In the genomic region with DNA sequence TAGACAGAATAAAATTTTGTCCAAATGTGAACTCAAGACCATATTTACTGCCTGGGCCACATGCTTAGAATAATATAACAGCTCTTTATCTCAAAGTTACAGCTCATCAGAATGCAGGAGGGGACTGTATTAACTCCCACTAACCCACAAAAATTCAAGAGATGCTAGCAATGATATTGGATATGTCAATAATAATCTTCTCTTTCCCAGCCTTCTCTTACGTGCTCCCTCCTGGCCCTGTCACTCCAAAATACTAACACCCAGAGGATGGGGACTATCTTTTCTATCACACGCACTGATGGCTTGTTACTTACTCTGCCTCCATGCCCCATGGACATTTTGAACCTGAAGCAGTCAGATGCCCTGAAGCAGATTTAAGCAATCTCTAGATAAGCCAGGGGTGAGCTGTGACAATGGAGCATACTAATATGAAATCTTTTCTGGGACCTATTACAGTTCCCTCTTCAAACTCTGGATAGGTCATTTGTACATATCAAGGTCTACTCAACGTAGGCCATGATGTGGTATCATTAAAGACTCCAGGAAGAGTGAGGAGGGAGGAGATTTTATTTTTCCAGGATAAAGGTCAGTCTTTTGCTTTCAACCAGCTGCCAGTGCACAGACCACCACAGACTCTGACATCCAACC, we compare ENCODE assay signal across 13 cellular contexts.
DNase-seq lines count a peak whose midpoint lies in the region; ATAC-seq and TF ChIP-seq lines count a peak whose summit lies in the region.
"Had no signal": no experiment of that assay in that cellular context is flagged by ENCODE, and none has a peak within 500 bp of the region (broad histone marks: within the 10 kb centered on the region; RNA-seq: fewer than 3 reads in every experiment).

No MANE protein-coding gene starts in this region.

- no peak overlapping the region for H3K4me3 Mint-ChIP-seq in nephron
- H3K4me3 Mint-ChIP-seq: activated T-helper 1 cell treated with anti-CD3 and anti-CD28 coated beads, Interleukin-12 subunit alpha, Interleukin-12 subunit beta, Interleukin-2, Interleukin-4 antibody, amounts not matched to agents 30 ng/mL and 10 ng/mL and 1 ng/mL, durations not matched to agents 14 hours and 24 hours and 36 hours; central memory CD8-positive, alpha-beta T cell; neural progenitor cell had no signal

- H3K9me3 Mint-ChIP-seq in nephron, result no peaks in the 10 kb centered on the region
- H3K9me3 Mint-ChIP-seq: neural progenitor cell had no signal

- H3K36me3 Mint-ChIP-seq in nephron (ENCODE audit: low read depth), result no peaks in the 10 kb centered on the region
- H3K36me3 Mint-ChIP-seq: neural progenitor cell had no signal

- peaks cover 51% of the 10 kb centered on the region for H3K4me1 Mint-ChIP-seq in nephron
- H3K4me1 Mint-ChIP-seq: central memory CD8-positive, alpha-beta T cell; neural progenitor cell had no signal

- peak overlapping the region; percentile 26 to 72 (median 30) for H3K27ac Mint-ChIP-seq in nephron
- H3K27ac Mint-ChIP-seq: activated T-helper 1 cell treated with anti-CD3 and anti-CD28 coated beads, Interleukin-12 subunit alpha, Interleukin-12 subunit beta, Interleukin-2, Interleukin-4 antibody, amounts not matched to agents 30 ng/mL and 10 ng/mL and 1 ng/mL, durations not matched to agents 14 hours and 24 hours and 36 hours; neural progenitor cell had no signal

- peaks cover 12% of the 10 kb centered on the region for H3K27me3 Mint-ChIP-seq in nephron (ENCODE audit: low read depth)
- H3K27me3 Mint-ChIP-seq: central memory CD8-positive, alpha-beta T cell had no signal

- TF ChIP-seq CTCF in nephron (IDR thresholded peaks at IDR 0.05; ENCODE audit: unreplicated experiment in 3 of 3), result no peak

- ATAC-seq in GM19351 (IDR thresholded peaks at IDR 0.05; ENCODE audit: unreplicated experiment), result peak; percentile 9
- peak; percentile 9 for ATAC-seq in HG02623 (IDR thresholded peaks at IDR 0.05; ENCODE audit: unreplicated experiment)
- peak; percentile 2 for ATAC-seq in HG03457 (IDR thresholded peaks at IDR 0.05; ENCODE audit: unreplicated experiment)

- DNase-seq in effector CD4-positive, alpha-beta T cell, result no peak
- no peak for DNase-seq in stimulated activated CD8-positive, alpha-beta memory T cell treated with anti-CD3 and anti-CD28 coated beads, Interleukin-4, amount 100 ng/mL, for 48 hours
- no peak for DNase-seq in GM19240 (ENCODE audit: insufficient read length, low spot score)
- DNase-seq: NCI-H1105 treated with DMSO at 0.1 percent for 48 hours; Peyer's patch; stimulated activated naive CD4-positive, alpha-beta T cell treated with Interleukin-2 at 50 U/mL for 16 hours had no signal
